Comparison of ENCODE assay signal across 8 cellular contexts in the genomic region with DNA sequence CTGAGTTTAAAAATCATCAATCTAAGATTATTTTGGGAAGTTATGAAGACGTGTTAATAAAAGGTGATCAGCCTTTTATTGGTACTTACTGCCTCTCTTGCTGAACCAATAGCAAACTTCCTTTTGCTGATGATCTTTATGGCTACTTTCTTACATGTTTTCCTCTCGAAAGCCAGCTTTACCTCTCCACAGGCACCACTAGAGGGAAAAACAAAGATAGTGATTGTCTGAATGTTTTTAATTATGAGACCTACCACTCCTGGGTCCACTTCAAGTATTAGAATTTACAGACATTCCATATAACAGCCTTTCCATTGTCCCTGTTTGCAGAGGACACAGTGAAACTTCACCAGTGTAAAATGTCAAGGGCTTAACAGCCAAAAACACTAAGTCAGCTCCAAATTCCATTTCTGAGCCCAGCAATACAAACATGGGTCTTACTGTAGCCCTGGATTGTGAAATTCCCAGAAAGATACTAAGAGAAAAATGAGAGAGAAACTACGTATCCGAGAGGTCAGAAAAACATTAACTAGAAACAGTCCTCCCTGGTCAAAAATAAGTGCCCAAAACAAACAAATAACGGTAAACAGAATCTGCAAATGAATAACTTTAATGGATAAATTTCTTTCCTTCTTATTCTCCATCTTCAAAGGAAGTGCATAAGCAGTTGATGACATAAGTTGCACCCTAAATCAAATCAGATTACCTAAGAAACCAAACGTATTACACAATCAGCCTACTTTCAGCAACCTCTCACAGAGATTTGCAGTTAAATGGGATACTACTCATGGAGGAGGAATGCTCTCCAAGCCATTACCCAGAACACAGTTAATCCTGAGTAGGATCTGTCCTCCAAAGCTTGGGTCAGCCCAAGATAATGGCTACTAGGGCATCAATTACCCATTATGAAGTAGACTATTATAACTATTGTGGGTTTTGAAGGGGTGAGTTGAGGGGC. TPM values are rescaled to one million over a fixed set of nuclear protein-coding genes. Genes with fewer than 3 reads are reported as not detected.
DNase-seq lines count a peak whose midpoint lies in the region; ATAC-seq, FAIRE-seq and TF ChIP-seq lines count a peak whose summit lies in the region.

No MANE protein-coding gene starts in this region.

- TF ChIP-seq CTCF in body of pancreas (IDR thresholded peaks at IDR 0.05) (no peak), kidney (IDR thresholded peaks at IDR 0.05; ENCODE audit: borderline replicate concordance, extremely low read depth, insufficient read depth) (no peak), tibial nerve (IDR thresholded peaks at IDR 0.05) (peak in 1 of 5 experiments; percentile 23)

- DNase-seq in body of pancreas (peak in 1 of 4 donors; percentile 6), kidney (no peak), tibial nerve (ENCODE audit: low spot score in 2 of 2) (peak in 1 of 2 donors; percentile 29), midbrain (lab: John Stamatoyannopoulos, UW) (no peak)
- DNase-seq in activated naive CD4-positive, alpha-beta T cell treated with anti-CD3 and anti-CD28 coated beads for 36 hours = no peak

- no peak overlapping the region for H3K4me3 Mint-ChIP-seq in activated naive CD4-positive, alpha-beta T cell treated with anti-CD3 and anti-CD28 coated beads for 36 hours

- H3K27me3 ChIP-seq in body of pancreas (no peaks in the 10 kb centered on the region), tibial nerve (no peaks in the 10 kb centered on the region)

- TF ChIP-seq EP300 in Ishikawa (IDR thresholded peaks at IDR 0.05; ENCODE audit: borderline replicate concordance) = no peak
- peak in 1 of 2 donors; percentile 73 for TF ChIP-seq EP300 in tibial nerve (IDR thresholded peaks at IDR 0.05)

- intact Hi-C loops in body of pancreas (cut with DNase I) (no loop called here), kidney (cut with DNase I) (no loop called here)
- intact Hi-C loops in activated naive CD4-positive, alpha-beta T cell treated with anti-CD3 and anti-CD28 coated beads for 36 hours (cut with micrococcal nuclease) = no loop called here

- H3K4me3 ChIP-seq in body of pancreas (no peak overlapping the region), kidney (ENCODE audit: low read length in 2 of 2) (peak overlapping the region; percentile 3 to 33), tibial nerve (peak overlapping the region in 2 of 4 donors; percentile 6 to 34)

- H3K4me1 Mint-ChIP-seq in activated naive CD4-positive, alpha-beta T cell treated with anti-CD3 and anti-CD28 coated beads for 36 hours (ENCODE audit: low read depth) = peaks cover 10% of the 10 kb centered on the region

- H3K9me3 Mint-ChIP-seq in activated naive CD4-positive, alpha-beta T cell treated with anti-CD3 and anti-CD28 coated beads for 36 hours = no peaks in the 10 kb centered on the region

- no peak for FAIRE-seq in kidney (lab: Jason Lieb, UNC)

- CTCF ChIA-PET in activated naive CD4-positive, alpha-beta T cell treated with anti-CD3 and anti-CD28 coated beads for 36 hours (lab: Charles Lee) = no interaction called here

- no peak for TF ChIP-seq POLR2A in body of pancreas (IDR thresholded peaks at IDR 0.05)
- no peak for TF ChIP-seq POLR2A in tibial nerve (IDR thresholded peaks at IDR 0.05)

- WGBS in body of pancreas, 2 donors = 43 to 49% methylated on average over 6 of the region's 6 CpGs
- 21% methylated on average over 6 of the region's 6 CpGs for WGBS in tibial nerve, 2 donors

- H3K36me3 ChIP-seq in body of pancreas (replicated peaks in 1 of 2; ENCODE audit: insufficient read depth in 1 of 2, low read depth in 2 of 2) (no peaks in the 10 kb centered on the region), kidney (ENCODE audit: control insufficient read depth in 1 of 2, insufficient read depth in 2 of 2, low read length in 2 of 2) (no peaks in the 10 kb centered on the region), tibial nerve (no peaks in the 10 kb centered on the region)

- ATAC-seq in body of pancreas = peak; percentile 78
- ATAC-seq in GM18498 (IDR thresholded peaks at IDR 0.05; ENCODE audit: unreplicated experiment) = no peak
- no peak for ATAC-seq in HG03135 (IDR thresholded peaks at IDR 0.05; ENCODE audit: unreplicated experiment)

- H3K4me1 ChIP-seq in body of pancreas (no peaks in the 10 kb centered on the region), kidney (ENCODE audit: control insufficient read depth in 1 of 2, insufficient read depth in 1 of 2, low read depth in 1 of 2, low read length in 2 of 2) (no peaks in the 10 kb centered on the region), tibial nerve (peaks cover 0 to 32% (median 7%) of the 10 kb centered on the region in 4 donors)

- H3K9ac ChIP-seq in kidney (ENCODE audit: low read length in 2 of 2) = no peak overlapping the region

- H3K9me3 ChIP-seq in body of pancreas (no peaks in the 10 kb centered on the region), kidney (ENCODE audit: control insufficient read depth in 1 of 2, low read length in 2 of 2) (no peaks in the 10 kb centered on the region), tibial nerve (no peaks in the 10 kb centered on the region)

- H3K36me3 Mint-ChIP-seq in activated naive CD4-positive, alpha-beta T cell treated with anti-CD3 and anti-CD28 coated beads for 36 hours (ENCODE audit: low read depth) = peaks cover 34% of the 10 kb centered on the region

- TF ChIP-seq RAD21 in Ishikawa (IDR thresholded peaks at IDR 0.05; ENCODE audit: low read depth) = no peak

- no peak overlapping the region for H3K27ac Mint-ChIP-seq in activated naive CD4-positive, alpha-beta T cell treated with anti-CD3 and anti-CD28 coated beads for 36 hours

- H3K27ac ChIP-seq in body of pancreas = peak overlapping the region; percentile 22 to 60 (median 30)
- H3K27ac ChIP-seq in kidney (ENCODE audit: low read depth in 2 of 2, low read length in 2 of 2) = peak overlapping the region in 1 of 2 donors; percentile 67
- peak overlapping the region; percentile 47 to 87 (median 71) for H3K27ac ChIP-seq in tibial nerve

- no peaks in the 10 kb centered on the region for H3K27me3 Mint-ChIP-seq in activated naive CD4-positive, alpha-beta T cell treated with anti-CD3 and anti-CD28 coated beads for 36 hours (ENCODE audit: low read depth)

TF ChIP-seq in Ishikawa, 13 proteins besides CTCF, POLR2A, EP300 and RAD21:
- TF ChIP-seq NFIC (IDR thresholded peaks at IDR 0.05) (no peak), CEBPB (IDR thresholded peaks at IDR 0.05) (peak; percentile 90)
- TF ChIP-seq, protein P1, sequence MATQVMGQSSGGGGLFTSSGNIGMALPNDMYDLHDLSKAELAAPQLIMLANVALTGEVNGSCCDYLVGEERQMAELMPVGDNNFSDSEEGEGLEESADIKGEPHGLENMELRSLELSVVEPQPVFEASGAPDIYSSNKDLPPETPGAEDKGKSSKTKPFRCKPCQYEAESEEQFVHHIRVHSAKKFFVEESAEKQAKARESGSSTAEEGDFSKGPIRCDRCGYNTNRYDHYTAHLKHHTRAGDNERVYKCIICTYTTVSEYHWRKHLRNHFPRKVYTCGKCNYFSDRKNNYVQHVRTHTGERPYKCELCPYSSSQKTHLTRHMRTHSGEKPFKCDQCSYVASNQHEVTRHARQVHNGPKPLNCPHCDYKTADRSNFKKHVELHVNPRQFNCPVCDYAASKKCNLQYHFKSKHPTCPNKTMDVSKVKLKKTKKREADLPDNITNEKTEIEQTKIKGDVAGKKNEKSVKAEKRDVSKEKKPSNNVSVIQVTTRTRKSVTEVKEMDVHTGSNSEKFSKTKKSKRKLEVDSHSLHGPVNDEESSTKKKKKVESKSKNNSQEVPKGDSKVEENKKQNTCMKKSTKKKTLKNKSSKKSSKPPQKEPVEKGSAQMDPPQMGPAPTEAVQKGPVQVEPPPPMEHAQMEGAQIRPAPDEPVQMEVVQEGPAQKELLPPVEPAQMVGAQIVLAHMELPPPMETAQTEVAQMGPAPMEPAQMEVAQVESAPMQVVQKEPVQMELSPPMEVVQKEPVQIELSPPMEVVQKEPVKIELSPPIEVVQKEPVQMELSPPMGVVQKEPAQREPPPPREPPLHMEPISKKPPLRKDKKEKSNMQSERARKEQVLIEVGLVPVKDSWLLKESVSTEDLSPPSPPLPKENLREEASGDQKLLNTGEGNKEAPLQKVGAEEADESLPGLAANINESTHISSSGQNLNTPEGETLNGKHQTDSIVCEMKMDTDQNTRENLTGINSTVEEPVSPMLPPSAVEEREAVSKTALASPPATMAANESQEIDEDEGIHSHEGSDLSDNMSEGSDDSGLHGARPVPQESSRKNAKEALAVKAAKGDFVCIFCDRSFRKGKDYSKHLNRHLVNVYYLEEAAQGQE (IDR thresholded peaks at IDR 0.05; ENCODE audit: low read depth) = no peak

RNA-seq across cellular contexts. Expression of a gene that starts 29.5 kb away (rescaled TPM):
- total RNA-seq in body of pancreas (1 to 10 TPM in 1 of 2 donors, under 1 TPM in 1; 0.66 to 2.1 TPM), kidney (10.1 TPM), tibial nerve (10 to 100 TPM in 2 of 4 donors, 1 to 10 TPM in 2; 7.4 to 22.0 (median 13.1) TPM)
- polyA plus RNA-seq in kidney (ENCODE audit: insufficient read depth, low read depth, low replicate concordance) = 4.6 TPM
- total RNA-seq in activated naive CD4-positive, alpha-beta T cell treated with anti-CD3 and anti-CD28 coated beads for 36 hours = 10 to 100 TPM; 47.8 to 52.6 TPM

RNA-seq across cellular contexts. Expression of a gene that starts 29.7 kb away (rescaled TPM):
- total RNA-seq in body of pancreas (10 to 100 TPM; 11.7 to 14.2 TPM), kidney (13.2 TPM), tibial nerve (10 to 100 TPM; 20.0 to 38.7 (median 27.0) TPM)
- 32.1 TPM for polyA plus RNA-seq in kidney (ENCODE audit: insufficient read depth, low read depth, low replicate concordance)
- 10 to 100 TPM; 12.7 to 13.3 TPM for total RNA-seq in activated naive CD4-positive, alpha-beta T cell treated with anti-CD3 and anti-CD28 coated beads for 36 hours

RNA-seq across cellular contexts. Expression of a gene that starts 32.5 kb away (rescaled TPM):
- total RNA-seq in body of pancreas (10 to 100 TPM; 21.0 to 87.3 TPM), kidney (40.2 TPM), tibial nerve (100 to 1,000 TPM in 3 of 4 donors, 10 to 100 TPM in 1; 83.9 to 177 (median 128) TPM)
- polyA plus RNA-seq in kidney (ENCODE audit: insufficient read depth, low read depth, low replicate concordance) = 3.5 TPM
- 1 to 10 TPM; 1.6 to 1.9 TPM for total RNA-seq in activated naive CD4-positive, alpha-beta T cell treated with anti-CD3 and anti-CD28 coated beads for 36 hours

Comparison
In these comparisons a context has a peak if more than half of its experiments do, and no peak if none do; other contexts are left out.
1. H3K4me3 ChIP-seq: peak in kidney (2 of 2); none in body of pancreas (0 of 2).
2. RNA of a gene that starts 32.5 kb away (total RNA-seq): 83.9 to 177 TPM in tibial nerve, 21.0 to 87.3 TPM in body of pancreas and 40.2 TPM in kidney (single experiment); 1.6 to 1.9 TPM in activated naive CD4-positive, alpha-beta T cell treated with anti-CD3 and anti-CD28 coated beads for 36 hours; every median in the first group is over 4 times any median in the second.